ENCODE assay signal across 1 cellular context in the genomic region with DNA sequence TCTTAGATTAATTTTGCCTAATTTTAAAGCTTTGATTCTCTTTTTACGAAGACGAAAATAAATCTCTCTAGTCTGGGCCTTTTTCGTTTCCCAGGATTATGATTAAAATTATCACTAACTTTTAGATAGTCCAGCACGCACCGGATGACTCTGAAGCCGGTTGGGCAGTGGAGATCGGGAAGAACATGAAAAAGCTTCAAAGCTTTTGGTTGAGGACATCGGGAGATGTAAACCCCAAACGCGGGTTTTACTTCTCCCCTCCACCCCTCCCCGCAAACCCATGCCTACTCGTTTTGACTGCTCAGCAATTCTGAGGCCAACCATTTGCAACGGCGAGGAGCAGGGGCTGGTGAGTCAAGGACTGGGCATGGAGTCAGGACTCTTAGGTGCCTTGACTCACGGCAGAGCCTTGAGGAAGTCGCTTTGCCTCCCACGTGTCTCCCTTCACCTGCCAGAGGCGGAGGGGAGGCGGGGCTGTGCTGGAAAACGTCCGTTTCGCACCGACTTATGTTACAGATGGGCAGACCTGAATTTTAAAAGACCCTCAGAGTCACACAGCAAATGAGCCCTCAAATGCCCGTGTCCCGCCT.
TF ChIP-seq lines count a peak whose summit lies in the region.

No MANE protein-coding gene starts in this region.

TF ChIP-seq in HepG2, 621 proteins besides CTCF, POLR2A, EP300 and RAD21 (continued from another document and continues in another):
- TF ChIP-seq ZNF546 (CRISPR knock-in tag; conservative IDR thresholded peaks at IDR 0.05) = 0 out of 2 replicates have a peak, but pooled peaks have one; percentile 38
- TF ChIP-seq, protein P1, sequence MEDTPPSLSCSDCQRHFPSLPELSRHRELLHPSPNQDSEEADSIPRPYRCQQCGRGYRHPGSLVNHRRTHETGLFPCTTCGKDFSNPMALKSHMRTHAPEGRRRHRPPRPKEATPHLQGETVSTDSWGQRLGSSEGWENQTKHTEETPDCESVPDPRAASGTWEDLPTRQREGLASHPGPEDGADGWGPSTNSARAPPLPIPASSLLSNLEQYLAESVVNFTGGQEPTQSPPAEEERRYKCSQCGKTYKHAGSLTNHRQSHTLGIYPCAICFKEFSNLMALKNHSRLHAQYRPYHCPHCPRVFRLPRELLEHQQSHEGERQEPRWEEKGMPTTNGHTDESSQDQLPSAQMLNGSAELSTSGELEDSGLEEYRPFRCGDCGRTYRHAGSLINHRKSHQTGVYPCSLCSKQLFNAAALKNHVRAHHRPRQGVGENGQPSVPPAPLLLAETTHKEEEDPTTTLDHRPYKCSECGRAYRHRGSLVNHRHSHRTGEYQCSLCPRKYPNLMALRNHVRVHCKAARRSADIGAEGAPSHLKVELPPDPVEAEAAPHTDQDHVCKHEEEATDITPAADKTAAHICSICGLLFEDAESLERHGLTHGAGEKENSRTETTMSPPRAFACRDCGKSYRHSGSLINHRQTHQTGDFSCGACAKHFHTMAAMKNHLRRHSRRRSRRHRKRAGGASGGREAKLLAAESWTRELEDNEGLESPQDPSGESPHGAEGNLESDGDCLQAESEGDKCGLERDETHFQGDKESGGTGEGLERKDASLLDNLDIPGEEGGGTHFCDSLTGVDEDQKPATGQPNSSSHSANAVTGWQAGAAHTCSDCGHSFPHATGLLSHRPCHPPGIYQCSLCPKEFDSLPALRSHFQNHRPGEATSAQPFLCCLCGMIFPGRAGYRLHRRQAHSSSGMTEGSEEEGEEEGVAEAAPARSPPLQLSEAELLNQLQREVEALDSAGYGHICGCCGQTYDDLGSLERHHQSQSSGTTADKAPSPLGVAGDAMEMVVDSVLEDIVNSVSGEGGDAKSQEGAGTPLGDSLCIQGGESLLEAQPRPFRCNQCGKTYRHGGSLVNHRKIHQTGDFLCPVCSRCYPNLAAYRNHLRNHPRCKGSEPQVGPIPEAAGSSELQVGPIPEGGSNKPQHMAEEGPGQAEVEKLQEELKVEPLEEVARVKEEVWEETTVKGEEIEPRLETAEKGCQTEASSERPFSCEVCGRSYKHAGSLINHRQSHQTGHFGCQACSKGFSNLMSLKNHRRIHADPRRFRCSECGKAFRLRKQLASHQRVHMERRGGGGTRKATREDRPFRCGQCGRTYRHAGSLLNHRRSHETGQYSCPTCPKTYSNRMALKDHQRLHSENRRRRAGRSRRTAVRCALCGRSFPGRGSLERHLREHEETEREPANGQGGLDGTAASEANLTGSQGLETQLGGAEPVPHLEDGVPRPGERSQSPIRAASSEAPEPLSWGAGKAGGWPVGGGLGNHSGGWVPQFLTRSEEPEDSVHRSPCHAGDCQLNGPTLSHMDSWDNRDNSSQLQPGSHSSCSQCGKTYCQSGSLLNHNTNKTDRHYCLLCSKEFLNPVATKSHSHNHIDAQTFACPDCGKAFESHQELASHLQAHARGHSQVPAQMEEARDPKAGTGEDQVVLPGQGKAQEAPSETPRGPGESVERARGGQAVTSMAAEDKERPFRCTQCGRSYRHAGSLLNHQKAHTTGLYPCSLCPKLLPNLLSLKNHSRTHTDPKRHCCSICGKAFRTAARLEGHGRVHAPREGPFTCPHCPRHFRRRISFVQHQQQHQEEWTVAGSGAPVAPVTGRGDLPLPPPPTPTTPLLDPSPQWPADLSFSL (CRISPR knock-in tag; IDR thresholded peaks at IDR 0.05) = 0 out of 2 replicates have a peak, but pooled peaks have one; percentile 4
- 0 out of 2 replicates have a peak, but pooled peaks have one; percentile 39 for TF ChIP-seq FOXC1 (CRISPR knock-in tag; IDR thresholded peaks at IDR 0.05; ENCODE audit: borderline replicate concordance)
- TF ChIP-seq ZNF552 (CRISPR knock-in tag; IDR thresholded peaks at IDR 0.05; ENCODE audit: borderline replicate concordance) = no peak
- TF ChIP-seq, protein P2, sequence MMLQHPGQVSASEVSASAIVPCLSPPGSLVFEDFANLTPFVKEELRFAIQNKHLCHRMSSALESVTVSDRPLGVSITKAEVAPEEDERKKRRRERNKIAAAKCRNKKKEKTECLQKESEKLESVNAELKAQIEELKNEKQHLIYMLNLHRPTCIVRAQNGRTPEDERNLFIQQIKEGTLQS (CRISPR knock-in tag; IDR thresholded peaks at IDR 0.05) = 0 out of 2 replicates have a peak, but pooled peaks have one; percentile 22
- TF ChIP-seq ZNF781 (CRISPR knock-in tag; IDR thresholded peaks at IDR 0.05; ENCODE audit: borderline replicate concordance, not compliant biosample characterization) = peak; percentile 56
- no peak; the same call in 1 of the 2 replicates for TF ChIP-seq ZNF343 (CRISPR knock-in tag; IDR thresholded peaks at IDR 0.05)
- TF ChIP-seq ZNF7 (CRISPR knock-in tag; IDR thresholded peaks at IDR 0.05) = no peak
- no peak for TF ChIP-seq ZNF205 (CRISPR knock-in tag; IDR thresholded peaks at IDR 0.05)
- TF ChIP-seq ZNF224 (CRISPR knock-in tag; IDR thresholded peaks at IDR 0.05) = no peak
- TF ChIP-seq, protein P3, sequence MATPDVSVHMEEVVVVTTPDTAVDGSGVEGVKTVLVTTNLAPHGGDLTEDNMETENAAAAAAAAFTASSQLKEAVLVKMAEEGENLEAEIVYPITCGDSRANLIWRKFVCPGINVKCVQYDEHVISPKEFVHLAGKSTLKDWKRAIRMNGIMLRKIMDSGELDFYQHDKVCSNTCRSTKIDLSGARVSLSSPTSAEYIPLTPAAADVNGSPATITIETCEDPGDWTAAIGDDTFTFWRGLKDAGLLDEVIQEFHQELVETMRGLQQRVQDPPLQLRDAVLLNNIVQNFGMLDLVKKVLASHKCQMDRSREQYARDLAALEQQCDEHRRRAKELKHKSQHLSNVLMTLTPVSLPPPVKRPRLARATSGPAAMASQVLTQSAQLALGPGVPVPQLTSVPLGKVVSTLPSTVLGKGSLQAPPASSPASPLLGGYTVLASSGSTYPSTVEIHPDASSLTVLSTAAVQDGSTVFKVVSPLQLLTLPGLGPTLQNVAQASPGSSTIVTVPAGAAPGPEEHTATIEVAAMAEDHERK (CRISPR knock-in tag; IDR thresholded peaks at IDR 0.05; ENCODE audit: low read depth) = no peak
- TF ChIP-seq, protein P4, sequence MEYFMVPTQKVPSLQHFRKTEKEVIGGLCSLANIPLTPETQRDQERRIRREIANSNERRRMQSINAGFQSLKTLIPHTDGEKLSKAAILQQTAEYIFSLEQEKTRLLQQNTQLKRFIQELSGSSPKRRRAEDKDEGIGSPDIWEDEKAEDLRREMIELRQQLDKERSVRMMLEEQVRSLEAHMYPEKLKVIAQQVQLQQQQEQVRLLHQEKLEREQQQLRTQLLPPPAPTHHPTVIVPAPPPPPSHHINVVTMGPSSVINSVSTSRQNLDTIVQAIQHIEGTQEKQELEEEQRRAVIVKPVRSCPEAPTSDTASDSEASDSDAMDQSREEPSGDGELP (IDR thresholded peaks at IDR 0.05; ENCODE audit: borderline replicate concordance, low read depth) = no peak
- no peak; the same call in 1 of the 2 replicates for TF ChIP-seq NR2C2 (CRISPR knock-in tag; IDR thresholded peaks at IDR 0.05; ENCODE audit: borderline replicate concordance)
- TF ChIP-seq, protein P5, sequence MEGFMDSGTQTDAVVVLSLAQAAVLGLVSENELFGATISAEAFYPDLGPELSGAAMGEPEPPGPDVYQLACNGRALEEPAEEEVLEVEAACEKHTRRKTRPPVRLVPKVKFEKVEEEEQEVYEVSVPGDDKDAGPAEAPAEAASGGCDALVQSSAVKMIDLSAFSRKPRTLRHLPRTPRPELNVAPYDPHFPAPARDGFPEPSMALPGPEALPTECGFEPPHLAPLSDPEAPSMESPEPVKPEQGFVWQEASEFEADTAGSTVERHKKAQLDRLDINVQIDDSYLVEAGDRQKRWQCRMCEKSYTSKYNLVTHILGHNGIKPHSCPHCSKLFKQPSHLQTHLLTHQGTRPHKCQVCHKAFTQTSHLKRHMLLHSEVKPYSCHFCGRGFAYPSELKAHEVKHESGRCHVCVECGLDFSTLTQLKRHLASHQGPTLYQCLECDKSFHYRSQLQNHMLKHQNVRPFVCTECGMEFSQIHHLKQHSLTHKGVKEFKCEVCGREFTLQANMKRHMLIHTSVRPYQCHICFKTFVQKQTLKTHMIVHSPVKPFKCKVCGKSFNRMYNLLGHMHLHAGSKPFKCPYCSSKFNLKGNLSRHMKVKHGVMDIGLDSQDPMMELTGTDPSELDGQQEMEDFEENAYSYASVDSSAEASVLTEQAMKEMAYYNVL (CRISPR knock-in tag; IDR thresholded peaks at IDR 0.05; ENCODE audit: borderline replicate concordance) = peak; percentile 57; the same call in 1 of the 2 replicates
- peak; percentile 13; the same call in 1 of the 2 replicates for TF ChIP-seq KLF9 (CRISPR knock-in tag; IDR thresholded peaks at IDR 0.05; ENCODE audit: low read depth)
- 0 out of 2 replicates have a peak, but pooled peaks have one; percentile 7 for TF ChIP-seq ETV5 (CRISPR knock-in tag; IDR thresholded peaks at IDR 0.05; ENCODE audit: borderline replicate concordance)
- peak; percentile 12; the same call in 1 of the 2 replicates for TF ChIP-seq ZNF331 (CRISPR knock-in tag; IDR thresholded peaks at IDR 0.05)
- no peak for TF ChIP-seq ZNF841 (CRISPR knock-in tag; IDR thresholded peaks at IDR 0.05; ENCODE audit: borderline replicate concordance)
- TF ChIP-seq MAFF (IDR thresholded peaks at IDR 0.05; ENCODE audit: low read depth, low read length) = peak; percentile 92
- peak; percentile 12; the same call in 1 of the 2 replicates for TF ChIP-seq FOXO1 (CRISPR knock-in tag; IDR thresholded peaks at IDR 0.05)
- TF ChIP-seq RFX3 (CRISPR knock-in tag; IDR thresholded peaks at IDR 0.05) = no peak
- TF ChIP-seq, protein P6, sequence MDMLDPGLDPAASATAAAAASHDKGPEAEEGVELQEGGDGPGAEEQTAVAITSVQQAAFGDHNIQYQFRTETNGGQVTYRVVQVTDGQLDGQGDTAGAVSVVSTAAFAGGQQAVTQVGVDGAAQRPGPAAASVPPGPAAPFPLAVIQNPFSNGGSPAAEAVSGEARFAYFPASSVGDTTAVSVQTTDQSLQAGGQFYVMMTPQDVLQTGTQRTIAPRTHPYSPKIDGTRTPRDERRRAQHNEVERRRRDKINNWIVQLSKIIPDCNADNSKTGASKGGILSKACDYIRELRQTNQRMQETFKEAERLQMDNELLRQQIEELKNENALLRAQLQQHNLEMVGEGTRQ (IDR thresholded peaks at IDR 0.05; ENCODE audit: low read depth, low read length) = 0 out of 2 replicates have a peak, but pooled peaks have one; percentile 10
- TF ChIP-seq, protein P6 (CRISPR knock-in tag; IDR thresholded peaks at IDR 0.05; ENCODE audit: borderline replicate concordance) = no peak
- 0 out of 2 replicates have a peak, but pooled peaks have one; percentile 61 for TF ChIP-seq RARG (CRISPR knock-in tag; IDR thresholded peaks at IDR 0.05; ENCODE audit: low read depth)
- TF ChIP-seq MYC (CRISPR knock-in tag; IDR thresholded peaks at IDR 0.05; ENCODE audit: borderline replicate concordance) = peak; percentile 71
- TF ChIP-seq ZNF777 (CRISPR knock-in tag; IDR thresholded peaks at IDR 0.05) = no peak
- no peak for TF ChIP-seq CCAR2 (optimal IDR thresholded peaks at IDR 0.05; ENCODE audit: low read depth, low read length)
- TF ChIP-seq, protein P7, sequence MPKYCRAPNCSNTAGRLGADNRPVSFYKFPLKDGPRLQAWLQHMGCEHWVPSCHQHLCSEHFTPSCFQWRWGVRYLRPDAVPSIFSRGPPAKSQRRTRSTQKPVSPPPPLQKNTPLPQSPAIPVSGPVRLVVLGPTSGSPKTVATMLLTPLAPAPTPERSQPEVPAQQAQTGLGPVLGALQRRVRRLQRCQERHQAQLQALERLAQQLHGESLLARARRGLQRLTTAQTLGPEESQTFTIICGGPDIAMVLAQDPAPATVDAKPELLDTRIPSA (CRISPR knock-in tag; IDR thresholded peaks at IDR 0.05; ENCODE audit: borderline replicate concordance) = peak; percentile 86; the same call in 1 of the 2 replicates
- TF ChIP-seq ZMYM3 (CRISPR knock-in tag; IDR thresholded peaks at IDR 0.05) = 0 out of 2 replicates have a peak, but pooled peaks have one; percentile 38
- peak; percentile 1; the same call in 1 of the 2 replicates for TF ChIP-seq NFIC (IDR thresholded peaks at IDR 0.05; ENCODE audit: low read length)
- TF ChIP-seq, protein P8, sequence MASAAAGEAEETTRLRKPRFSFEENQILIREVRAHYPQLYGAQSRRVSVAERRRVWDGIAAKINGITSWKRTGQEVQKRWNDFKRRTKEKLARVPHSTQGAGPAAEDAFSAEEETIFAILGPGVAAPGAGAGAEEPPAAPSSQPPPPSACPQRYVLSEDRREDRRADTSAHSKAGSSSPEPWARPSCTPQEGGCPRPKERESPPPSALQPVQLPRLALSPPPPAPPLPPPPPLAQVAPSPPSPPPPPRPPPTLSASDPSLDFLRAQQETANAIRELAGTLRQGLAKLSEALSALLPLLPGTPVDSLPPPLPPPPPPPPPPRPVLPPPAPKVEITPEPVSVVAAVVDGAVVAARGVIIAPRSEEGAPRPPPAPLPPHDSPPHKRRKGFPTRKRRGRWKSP (CRISPR knock-in tag; IDR thresholded peaks at IDR 0.05) = 0 out of 2 replicates have a peak, but pooled peaks have one; percentile 37
- TF ChIP-seq JUND (CRISPR knock-in tag; IDR thresholded peaks at IDR 0.05) = no peak
- TF ChIP-seq MED8 (CRISPR knock-in tag; IDR thresholded peaks at IDR 0.05; ENCODE audit: insufficient replicate concordance) = peak; percentile 44
- no peak for TF ChIP-seq ZSCAN12 (CRISPR knock-in tag; IDR thresholded peaks at IDR 0.05)
- TF ChIP-seq AHR (CRISPR knock-in tag; IDR thresholded peaks at IDR 0.05) = peak; percentile 39; the same call in 1 of the 2 replicates
- no peak for TF ChIP-seq ZNF17 (CRISPR knock-in tag; IDR thresholded peaks at IDR 0.05)
- no peak for TF ChIP-seq ZNF749 (CRISPR knock-in tag; IDR thresholded peaks at IDR 0.05; ENCODE audit: borderline replicate concordance)
- TF ChIP-seq ZFP37 (CRISPR knock-in tag; IDR thresholded peaks at IDR 0.05; ENCODE audit: borderline replicate concordance) = 0 out of 2 replicates have a peak, but pooled peaks have one; percentile 18
- 0 out of 2 replicates have a peak, but pooled peaks have one; percentile 51 for TF ChIP-seq NAIF1 (CRISPR knock-in tag; IDR thresholded peaks at IDR 0.05; ENCODE audit: borderline replicate concordance)
- peak; percentile 90; the same call in 1 of the 2 replicates for TF ChIP-seq ZC3H4 (CRISPR knock-in tag; IDR thresholded peaks at IDR 0.05; ENCODE audit: borderline replicate concordance)
- TF ChIP-seq SOX5 (CRISPR knock-in tag; IDR thresholded peaks at IDR 0.05; ENCODE audit: borderline replicate concordance) = no peak
- TF ChIP-seq ZNF260 (CRISPR knock-in tag; IDR thresholded peaks at IDR 0.05; ENCODE audit: borderline replicate concordance, low read depth) = no peak
- no peak for TF ChIP-seq ZNF335 (CRISPR knock-in tag; IDR thresholded peaks at IDR 0.05)
- 0 out of 2 replicates have a peak, but pooled peaks have one; percentile 32 for TF ChIP-seq SALL2 (CRISPR knock-in tag; IDR thresholded peaks at IDR 0.05)
